In genomic region chr7:127486654-127487053, GRCh38 we compare ENCODE assay signal across 11 cellular contexts.
DNase-seq lines count a peak whose midpoint lies in the region; ATAC-seq and TF ChIP-seq lines count a peak whose summit lies in the region.
"Had no signal": no experiment of that assay in that cellular context is flagged by ENCODE, and none has a peak within 500 bp of the region (broad histone marks: within the 10 kb centered on the region; RNA-seq: fewer than 3 reads in every experiment).

No MANE protein-coding gene starts in this region.

- no peaks in the 10 kb centered on the region for H3K9me3 ChIP-seq in neural progenitor cell (ENCODE audit: low read depth)

- H3K9ac ChIP-seq in neural progenitor cell: no peak overlapping the region

- H4K20me1 ChIP-seq in neural progenitor cell (ENCODE audit: low read depth): no peaks in the 10 kb centered on the region

- peaks cover 10% of the 10 kb centered on the region for H3K4me1 Mint-ChIP-seq in activated CD4-positive, alpha-beta memory T cell treated with anti-CD3 and anti-CD28 coated beads for 36 hours (ENCODE audit: low read depth)
- H3K4me1 Mint-ChIP-seq in activated CD4-positive, alpha-beta memory T cell treated with anti-CD3 and anti-CD28 coated beads, Interleukin-2, amount 10 ng/mL, durations not matched to agents 7 days and 5 days: peaks cover 8% of the 10 kb centered on the region
- H3K4me1 Mint-ChIP-seq in neural progenitor cell: no peaks in the 10 kb centered on the region

- H3F3A ChIP-seq in neural progenitor cell (ENCODE audit: low read depth): no peaks in the 10 kb centered on the region

- peak; percentile 12; the same call in 1 of the 2 replicates for TF ChIP-seq CTCF in RWPE1 (conservative IDR thresholded peaks at IDR 0.05; ENCODE audit: low read depth)
- TF ChIP-seq CTCF in neural progenitor cell (IDR thresholded peaks at IDR 0.05): peak; percentile 18

- H3K4me2 ChIP-seq in neural progenitor cell: no peak overlapping the region

- ATAC-seq in HG02610 (IDR thresholded peaks at IDR 0.05; ENCODE audit: unreplicated experiment): peak; percentile 50

- H3K27ac ChIP-seq in RWPE1 (no peak overlapping the region), neural progenitor cell (no peak overlapping the region)

- H3K36me3 Mint-ChIP-seq in activated CD4-positive, alpha-beta memory T cell treated with anti-CD3 and anti-CD28 coated beads for 36 hours: no peaks in the 10 kb centered on the region
- no peaks in the 10 kb centered on the region for H3K36me3 Mint-ChIP-seq in activated CD4-positive, alpha-beta memory T cell treated with anti-CD3 and anti-CD28 coated beads, Interleukin-2, amount 10 ng/mL, durations not matched to agents 7 days and 5 days (ENCODE audit: low read depth)
- H3K36me3 Mint-ChIP-seq in neural progenitor cell: no peaks in the 10 kb centered on the region

- H3K79me2 ChIP-seq in neural progenitor cell (ENCODE audit: low read depth): no peaks in the 10 kb centered on the region

- DNase-seq in activated CD4-positive, alpha-beta memory T cell treated with anti-CD3 and anti-CD28 coated beads for 36 hours: peak; percentile 14
- no peak for DNase-seq in activated CD4-positive, alpha-beta memory T cell treated with anti-CD3 and anti-CD28 coated beads, Interleukin-2, amount 10 ng/mL, durations not matched to agents 7 days and 5 days
- DNase-seq in RWPE1 (ENCODE audit: low spot score): peak; percentile 15
- peak; percentile 4 for DNase-seq in neural progenitor cell (ENCODE audit: low spot score)
- no peak for DNase-seq in middle frontal gyrus (ENCODE audit: extremely low spot score, low spot score)
- no peak for DNase-seq in effector CD8-positive, alpha-beta T cell (lab: John Stamatoyannopoulos, UW)
- DNase-seq in NCI-H2196 (lab: John Stamatoyannopoulos, UW; ENCODE audit: unreplicated experiment): no peak
- DNase-seq: cerebellar nuclear complex, NCI-H2171 had no signal

- peaks cover 14% of the 10 kb centered on the region for H3K27me3 ChIP-seq in neural progenitor cell

- no peaks in the 10 kb centered on the region for H3K4me1 ChIP-seq in neural progenitor cell

- H2AFZ ChIP-seq in neural progenitor cell (replicated peaks): no peak overlapping the region

- no peak overlapping the region for H3K4me3 ChIP-seq in neural progenitor cell

- H3K27ac Mint-ChIP-seq in activated CD4-positive, alpha-beta memory T cell treated with anti-CD3 and anti-CD28 coated beads for 36 hours: no peak overlapping the region
- H3K27ac Mint-ChIP-seq in activated CD4-positive, alpha-beta memory T cell treated with anti-CD3 and anti-CD28 coated beads, Interleukin-2, amount 10 ng/mL, durations not matched to agents 7 days and 5 days: no peak overlapping the region
- no peak overlapping the region for H3K27ac Mint-ChIP-seq in neural progenitor cell
- H3K27ac Mint-ChIP-seq: stimulated activated naive CD8-positive, alpha-beta T cell treated with anti-CD3 and anti-CD28 coated beads, Interleukin-15, Interleukin-2, amounts not matched to agents 100 ng/mL and 50 ng/mL, for 24 hours had no signal

- POLR2A ChIA-PET in activated CD4-positive, alpha-beta memory T cell treated with anti-CD3 and anti-CD28 coated beads for 36 hours (lab: Charles Lee): no interaction called here
- POLR2A ChIA-PET in activated CD4-positive, alpha-beta memory T cell treated with anti-CD3 and anti-CD28 coated beads, Interleukin-2, amount 10 ng/mL, durations not matched to agents 7 days and 5 days (lab: Charles Lee): no interaction called here
- POLR2A ChIA-PET in RWPE1 (lab: Yijun Ruan, JAX; ENCODE audit: low non-redundant PET): no interaction called here

- H3K9me3 Mint-ChIP-seq in activated CD4-positive, alpha-beta memory T cell treated with anti-CD3 and anti-CD28 coated beads for 36 hours: no peaks in the 10 kb centered on the region
- H3K9me3 Mint-ChIP-seq in activated CD4-positive, alpha-beta memory T cell treated with anti-CD3 and anti-CD28 coated beads, Interleukin-2, amount 10 ng/mL, durations not matched to agents 7 days and 5 days: no peaks in the 10 kb centered on the region
- no peaks in the 10 kb centered on the region for H3K9me3 Mint-ChIP-seq in neural progenitor cell
- H3K9me3 Mint-ChIP-seq: stimulated activated naive CD8-positive, alpha-beta T cell treated with anti-CD3 and anti-CD28 coated beads, Interleukin-15, Interleukin-2, amounts not matched to agents 100 ng/mL and 50 ng/mL, for 24 hours had no signal

- intact Hi-C loops in activated CD4-positive, alpha-beta memory T cell treated with anti-CD3 and anti-CD28 coated beads for 36 hours (cut with micrococcal nuclease): no loop called here

- H3K4me3 Mint-ChIP-seq in activated CD4-positive, alpha-beta memory T cell treated with anti-CD3 and anti-CD28 coated beads for 36 hours: no peak overlapping the region
- H3K4me3 Mint-ChIP-seq in activated CD4-positive, alpha-beta memory T cell treated with anti-CD3 and anti-CD28 coated beads, Interleukin-2, amount 10 ng/mL, durations not matched to agents 7 days and 5 days: no peak overlapping the region
- H3K4me3 Mint-ChIP-seq in neural progenitor cell: no peak overlapping the region
- H3K4me3 Mint-ChIP-seq: stimulated activated naive CD8-positive, alpha-beta T cell treated with anti-CD3 and anti-CD28 coated beads, Interleukin-15, Interleukin-2, amounts not matched to agents 100 ng/mL and 50 ng/mL, for 24 hours had no signal

- H3K36me3 ChIP-seq in neural progenitor cell: no peaks in the 10 kb centered on the region

- peaks cover 17% of the 10 kb centered on the region for H3K27me3 Mint-ChIP-seq in activated CD4-positive, alpha-beta memory T cell treated with anti-CD3 and anti-CD28 coated beads for 36 hours
- H3K27me3 Mint-ChIP-seq in activated CD4-positive, alpha-beta memory T cell treated with anti-CD3 and anti-CD28 coated beads, Interleukin-2, amount 10 ng/mL, durations not matched to agents 7 days and 5 days: peaks cover 16% of the 10 kb centered on the region
- peaks cover 4% of the 10 kb centered on the region for H3K27me3 Mint-ChIP-seq in neural progenitor cell (ENCODE audit: insufficient read depth, low read depth)

- CTCF ChIA-PET in activated CD4-positive, alpha-beta memory T cell treated with anti-CD3 and anti-CD28 coated beads for 36 hours (lab: Charles Lee): no interaction called here
- CTCF ChIA-PET in activated CD4-positive, alpha-beta memory T cell treated with anti-CD3 and anti-CD28 coated beads, Interleukin-2, amount 10 ng/mL, durations not matched to agents 7 days and 5 days (lab: Charles Lee): no interaction called here
- CTCF ChIA-PET in RWPE1 (lab: Yijun Ruan, JAX): interaction anchor here (0.5 to 0.6 kb wide), 3 partner anchors 12 to 719 kb away, joined by 3 to 4 read pairs (median 3); no protein-coding TSS in a partner anchor

Comparison
In these comparisons a context has a peak if more than half of its experiments do, and no peak if none do; other contexts are left out.
1. DNase-seq: peak in activated CD4-positive, alpha-beta memory T cell treated with anti-CD3 and anti-CD28 coated beads for 36 hours (single experiment), RWPE1 (single experiment) and neural progenitor cell (single experiment); none in activated CD4-positive, alpha-beta memory T cell treated with anti-CD3 and anti-CD28 coated beads, Interleukin-2, amount 10 ng/mL, durations not matched to agents 7 days and 5 days (single experiment), middle frontal gyrus (single experiment), effector CD8-positive, alpha-beta T cell (single experiment) and NCI-H2196 (single experiment).